ENCODE assay signal across 12 cellular contexts in the genomic region with DNA sequence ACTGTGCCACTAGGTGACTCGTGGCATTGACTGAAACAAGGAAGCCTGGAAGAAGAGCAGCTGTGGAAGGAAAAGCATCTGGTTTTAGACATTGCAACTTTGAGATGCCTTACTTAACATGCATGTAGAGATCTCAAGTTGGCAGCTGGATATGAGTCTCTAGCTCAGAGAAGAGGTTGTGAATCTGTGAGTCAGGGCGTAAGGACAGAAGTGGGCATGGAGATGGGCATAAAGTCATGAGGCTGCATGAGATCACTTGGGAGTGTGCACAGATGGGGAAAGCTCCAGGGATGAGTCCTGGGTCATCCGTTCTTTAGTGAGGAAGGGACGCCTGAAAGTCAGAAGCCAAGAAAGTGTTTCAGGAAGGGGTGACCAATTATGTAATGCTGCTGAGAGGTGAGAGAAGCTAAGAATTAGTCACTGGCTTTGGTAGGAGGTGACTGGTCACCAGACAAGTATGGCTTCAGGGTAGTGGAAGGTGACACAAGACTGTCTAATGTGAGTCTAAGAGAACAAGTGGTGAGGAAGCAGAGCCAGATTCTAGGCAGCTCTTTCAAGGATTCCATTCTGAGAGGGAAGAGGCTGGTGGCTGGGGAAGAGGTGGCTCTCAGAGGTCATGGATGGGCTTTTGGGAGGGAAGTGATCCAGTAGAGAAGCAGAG. TPM values are rescaled to one million over a fixed set of nuclear protein-coding genes. Genes with fewer than 3 reads are reported as not detected.
A peak's percentile ranks its signal among the peaks of the same experiment; 100 is the strongest.
DNase-seq lines count a peak whose midpoint lies in the region; ATAC-seq and TF ChIP-seq lines count a peak whose summit lies in the region.
"Had no signal": no experiment of that assay in that cellular context is flagged by ENCODE, and none has a peak within 500 bp of the region (broad histone marks: within the 10 kb centered on the region; RNA-seq: fewer than 3 reads in every experiment).

No MANE protein-coding gene starts in this region.

- H3K4me3 Mint-ChIP-seq in activated T-helper 1 cell treated with anti-CD3 and anti-CD28 coated beads, Interleukin-12 subunit alpha, Interleukin-12 subunit beta, Interleukin-2, Interleukin-4 antibody, amounts not matched to agents 30 ng/mL and 10 ng/mL and 1 ng/mL, durations not matched to agents 14 hours and 24 hours and 36 hours, result no peak overlapping the region

- H3K36me3 Mint-ChIP-seq in activated T-helper 1 cell treated with anti-CD3 and anti-CD28 coated beads, Interleukin-12 subunit alpha, Interleukin-12 subunit beta, Interleukin-2, Interleukin-4 antibody, amounts not matched to agents 30 ng/mL and 10 ng/mL and 1 ng/mL, durations not matched to agents 14 hours and 24 hours and 36 hours (ENCODE audit: low read depth), result peaks cover 40% of the 10 kb centered on the region

- ATAC-seq in foreskin keratinocyte, result peak; percentile 39
- no peak for ATAC-seq in HG02798 (IDR thresholded peaks at IDR 0.05; ENCODE audit: poor library complexity, unreplicated experiment)
- ATAC-seq in GM21825 (IDR thresholded peaks at IDR 0.05; ENCODE audit: unreplicated experiment), result no peak

- H3K9me3 Mint-ChIP-seq in activated T-helper 1 cell treated with anti-CD3 and anti-CD28 coated beads, Interleukin-12 subunit alpha, Interleukin-12 subunit beta, Interleukin-2, Interleukin-4 antibody, amounts not matched to agents 30 ng/mL and 10 ng/mL and 1 ng/mL, durations not matched to agents 14 hours and 24 hours and 36 hours, result no peaks in the 10 kb centered on the region

- intact Hi-C loops in activated T-helper 1 cell treated with anti-CD3 and anti-CD28 coated beads, Interleukin-12 subunit alpha, Interleukin-12 subunit beta, Interleukin-2, Interleukin-4 antibody, amounts not matched to agents 30 ng/mL and 10 ng/mL and 1 ng/mL, durations not matched to agents 14 hours and 24 hours and 36 hours (cut with micrococcal nuclease), result no loop called here

- H3K27ac ChIP-seq in foreskin keratinocyte, result no peak overlapping the region
- H3K27ac ChIP-seq: left ventricle myocardium inferior had no signal

- peaks cover under 1% of the 10 kb centered on the region for H3K4me1 ChIP-seq in foreskin keratinocyte

- TF ChIP-seq CTCF in foreskin keratinocyte (conservative IDR thresholded peaks at IDR 0.05), result no peak

- H3K4me1 Mint-ChIP-seq in activated T-helper 1 cell treated with anti-CD3 and anti-CD28 coated beads, Interleukin-12 subunit alpha, Interleukin-12 subunit beta, Interleukin-2, Interleukin-4 antibody, amounts not matched to agents 30 ng/mL and 10 ng/mL and 1 ng/mL, durations not matched to agents 14 hours and 24 hours and 36 hours (ENCODE audit: low read depth), result peaks cover 16% of the 10 kb centered on the region

- DNase-seq in AG08395 (ENCODE audit: low spot score) (peak; percentile 31), GM03348 (ENCODE audit: low spot score) (peak; percentile 36), foreskin keratinocyte (peak in 1 of 2 donors; percentile 29), NCI-H1048 (lab: John Stamatoyannopoulos, UW) (no peak), Ammon's horn (ENCODE audit: low spot score) (no peak)
- no peak for DNase-seq in activated T-helper 1 cell treated with anti-CD3 and anti-CD28 coated beads, Interleukin-12 subunit alpha, Interleukin-12 subunit beta, Interleukin-2, Interleukin-4 antibody, amounts not matched to agents 30 ng/mL and 10 ng/mL and 1 ng/mL, durations not matched to agents 14 hours and 24 hours and 36 hours (ENCODE audit: low spot score)
- DNase-seq: COR-L47, left ventricle myocardium inferior, NCI-H1105 treated with DMSO at 0.1 percent for 48 hours, NCI-H748 treated with DMSO at 0.1 percent for 48 hours had no signal

- H3K27ac Mint-ChIP-seq in activated T-helper 1 cell treated with anti-CD3 and anti-CD28 coated beads, Interleukin-12 subunit alpha, Interleukin-12 subunit beta, Interleukin-2, Interleukin-4 antibody, amounts not matched to agents 30 ng/mL and 10 ng/mL and 1 ng/mL, durations not matched to agents 14 hours and 24 hours and 36 hours, result peak overlapping the region; percentile 42

- H3K27me3 ChIP-seq in foreskin keratinocyte, result no peaks in the 10 kb centered on the region

- no peaks in the 10 kb centered on the region for H3K27me3 Mint-ChIP-seq in activated T-helper 1 cell treated with anti-CD3 and anti-CD28 coated beads, Interleukin-12 subunit alpha, Interleukin-12 subunit beta, Interleukin-2, Interleukin-4 antibody, amounts not matched to agents 30 ng/mL and 10 ng/mL and 1 ng/mL, durations not matched to agents 14 hours and 24 hours and 36 hours (ENCODE audit: insufficient read depth)

RNA-seq across cellular contexts. Expression of gene ACP2, which starts 6.7 kb away (rescaled TPM):
- 31.8 and 33.8 TPM in 2 replicates for total RNA-seq in activated T-helper 1 cell treated with anti-CD3 and anti-CD28 coated beads, Interleukin-12 subunit alpha, Interleukin-12 subunit beta, Interleukin-2, Interleukin-4 antibody, amounts not matched to agents 30 ng/mL and 10 ng/mL and 1 ng/mL, durations not matched to agents 14 hours and 24 hours and 36 hours
- total RNA-seq in foreskin keratinocyte, result 22.6 and 23.6 TPM in 2 replicates
- polyA plus RNA-seq in foreskin keratinocyte, result 20.2 and 20.8 TPM in 2 replicates

RNA-seq across cellular contexts. Expression of gene NR1H3, which starts 15.9 kb away (rescaled TPM):
- 8.5 and 9.9 TPM in 2 replicates for total RNA-seq in activated T-helper 1 cell treated with anti-CD3 and anti-CD28 coated beads, Interleukin-12 subunit alpha, Interleukin-12 subunit beta, Interleukin-2, Interleukin-4 antibody, amounts not matched to agents 30 ng/mL and 10 ng/mL and 1 ng/mL, durations not matched to agents 14 hours and 24 hours and 36 hours
- total RNA-seq in foreskin keratinocyte, result 8.8 and 8.9 TPM in 2 replicates
- 8.5 and 9.2 TPM in 2 replicates for polyA plus RNA-seq in foreskin keratinocyte

RNA-seq across cellular contexts. Expression of gene DDB2, which starts 27.1 kb away (rescaled TPM):
- 134 and 142 TPM in 2 replicates for total RNA-seq in activated T-helper 1 cell treated with anti-CD3 and anti-CD28 coated beads, Interleukin-12 subunit alpha, Interleukin-12 subunit beta, Interleukin-2, Interleukin-4 antibody, amounts not matched to agents 30 ng/mL and 10 ng/mL and 1 ng/mL, durations not matched to agents 14 hours and 24 hours and 36 hours
- 57.9 and 67.0 TPM in 2 replicates for total RNA-seq in foreskin keratinocyte
- polyA plus RNA-seq in foreskin keratinocyte, result 61.9 and 71.7 TPM in 2 replicates

RNA-seq across cellular contexts. Expression of gene MADD, which starts 28.1 kb away (rescaled TPM):
- 75.9 and 85.2 TPM in 2 replicates for total RNA-seq in activated T-helper 1 cell treated with anti-CD3 and anti-CD28 coated beads, Interleukin-12 subunit alpha, Interleukin-12 subunit beta, Interleukin-2, Interleukin-4 antibody, amounts not matched to agents 30 ng/mL and 10 ng/mL and 1 ng/mL, durations not matched to agents 14 hours and 24 hours and 36 hours
- 15.3 and 16.8 TPM in 2 replicates for total RNA-seq in foreskin keratinocyte
- 7.7 and 8.0 TPM in 2 replicates for polyA plus RNA-seq in foreskin keratinocyte

RNA-seq across cellular contexts. Expression of gene PACSIN3, which starts 55.6 kb away (rescaled TPM):
- 14.5 and 17.0 TPM in 2 replicates for total RNA-seq in activated T-helper 1 cell treated with anti-CD3 and anti-CD28 coated beads, Interleukin-12 subunit alpha, Interleukin-12 subunit beta, Interleukin-2, Interleukin-4 antibody, amounts not matched to agents 30 ng/mL and 10 ng/mL and 1 ng/mL, durations not matched to agents 14 hours and 24 hours and 36 hours
- 67.9 and 71.4 TPM in 2 replicates for total RNA-seq in foreskin keratinocyte
- 85.9 and 87.5 TPM in 2 replicates for polyA plus RNA-seq in foreskin keratinocyte

Comparison
In these comparisons a context has a peak if more than half of its experiments do, and no peak if none do; other contexts are left out.
1. DNase-seq: peak in AG08395 (single experiment) and GM03348 (single experiment); none in activated T-helper 1 cell treated with anti-CD3 and anti-CD28 coated beads, Interleukin-12 subunit alpha, Interleukin-12 subunit beta, Interleukin-2, Interleukin-4 antibody, amounts not matched to agents 30 ng/mL and 10 ng/mL and 1 ng/mL, durations not matched to agents 14 hours and 24 hours and 36 hours (single experiment), NCI-H1048 (single experiment) and Ammon's horn (single experiment).